11 cellular contexts compared by ENCODE assay signal in genomic region chr7:49774459-49775064, GRCh38. TPM values are rescaled to one million over a fixed set of nuclear protein-coding genes. Genes with fewer than 3 reads are reported as not detected.
DNase-seq lines count a peak whose midpoint lies in the region; ATAC-seq and TF ChIP-seq lines count a peak whose summit lies in the region.
"Had no signal": no experiment of that assay in that cellular context is flagged by ENCODE, and none has a peak within 500 bp of the region (broad histone marks: within the 10 kb centered on the region; RNA-seq: fewer than 3 reads in every experiment).

No MANE protein-coding gene starts in this region.

- intact Hi-C loops in spleen (cut with DNase I; ENCODE audit: low total_unique reads) = no loop called here

- TF ChIP-seq CTCF in HEK293 (tag by site-specific recombination; IDR thresholded peaks at IDR 0.05) (no peak), spleen (IDR thresholded peaks at IDR 0.05 in 8 of 11, conservative IDR thresholded peaks at IDR 0.05 in 3 of 11) (no peak)

- DNase-seq in cerebellum (ENCODE audit: low spot score) (peak; percentile 52), left kidney (ENCODE audit: low read depth, low spot score) (peak; percentile 55), spleen (peak; percentile 69), NCI-H446 treated with DMSO at 0.1 percent for 48 hours (lab: John Stamatoyannopoulos, UW) (no peak), HUDEP-2 (lab: John Stamatoyannopoulos, UW; ENCODE audit: unreplicated experiment in 76 of 76) (no peak)
- DNase-seq in activated CD8-positive, alpha-beta memory T cell treated with anti-CD3 and anti-CD28 coated beads, Interleukin-2, amount 50 U/mL, for 48 hours = no peak
- DNase-seq: amniotic stem cell had no signal

- H3K9me3 ChIP-seq in HEK293 (ENCODE audit: control insufficient read depth, insufficient read depth, low read depth, low read length) (no peaks in the 10 kb centered on the region), spleen (no peaks in the 10 kb centered on the region)

- H3K27ac ChIP-seq in HEK293 (ENCODE audit: extremely low read depth, low read depth, low read length) = no peak overlapping the region
- no peak overlapping the region for H3K27ac ChIP-seq in spleen

- H3K4me1 ChIP-seq in HEK293 (ENCODE audit: control insufficient read depth, insufficient read depth, low read length) = no peaks in the 10 kb centered on the region; the same call in 1 of the 2 replicates
- H3K4me1 ChIP-seq in spleen = peaks cover 0 to 34% (median 29%) of the 10 kb centered on the region in 6 donors

- TF ChIP-seq POLR2A in spleen (IDR thresholded peaks at IDR 0.05) = no peak

- H3K27me3 ChIP-seq in spleen (replicated peaks in 1 of 7) = peaks cover 4 to 85% (median 41%) of the 10 kb centered on the region in 7 donors

- H3K4me3 ChIP-seq in HEK293 (ENCODE audit: low read depth, low read length) (peak overlapping the region; percentile 42), spleen (peak overlapping the region in 7 of 8 donors; percentile 26 to 62 (median 35))

- 0 to 3% (median 2%) methylated on average over 34 to 36 of the region's 36 CpGs for WGBS in spleen, 5 donors

- no peak for ATAC-seq in GM21381 (IDR thresholded peaks at IDR 0.05; ENCODE audit: unreplicated experiment)
- ATAC-seq: Panc1 had no signal

- POLR2A ChIA-PET in HEK293 (lab: Yijun Ruan, JAX) = no interaction called here

- H3K36me3 ChIP-seq in HEK293 (ENCODE audit: control insufficient read depth in 2 of 2, insufficient read depth in 1 of 2, low read length in 2 of 2) = no peaks in the 10 kb centered on the region
- no peaks in the 10 kb centered on the region for H3K36me3 ChIP-seq in spleen

- CTCF ChIA-PET in HEK293 (lab: Yijun Ruan, JAX) = interaction anchor here (0.7 kb wide), 1 partner anchor 39 kb away, joined by 3 read pairs; no protein-coding TSS in a partner anchor

TF ChIP-seq in HEK293, 187 proteins besides CTCF, POLR2A, EP300 and RAD21:
- TF ChIP-seq ZNF121 (tag by site-specific recombination; IDR thresholded peaks at IDR 0.05) = no peak
- TF ChIP-seq ZNF560 (tag by site-specific recombination; IDR thresholded peaks at IDR 0.05; ENCODE audit: borderline replicate concordance) = no peak
- TF ChIP-seq ZNF704 (tag by site-specific recombination; IDR thresholded peaks at IDR 0.05) = no peak
- no peak for TF ChIP-seq ZNF341 (tag by site-specific recombination; IDR thresholded peaks at IDR 0.05; ENCODE audit: low read depth)
- TF ChIP-seq HOXA7 (CRISPR knock-in tag; IDR thresholded peaks at IDR 0.05; ENCODE audit: borderline replicate concordance) = no peak
- no peak for TF ChIP-seq ZNF184 (tag by site-specific recombination; IDR thresholded peaks at IDR 0.05)
- no peak for TF ChIP-seq ZBTB26 (tag by site-specific recombination; optimal IDR thresholded peaks at IDR 0.05)
- TF ChIP-seq ZNF354C (tag by site-specific recombination; IDR thresholded peaks at IDR 0.05; ENCODE audit: borderline replicate concordance, low read depth) = no peak
- no peak for TF ChIP-seq KLF10 (tag by site-specific recombination; IDR thresholded peaks at IDR 0.05)
- TF ChIP-seq ZNF292 (tag by site-specific recombination; IDR thresholded peaks at IDR 0.05; ENCODE audit: borderline replicate concordance, low read depth) = no peak
- no peak for TF ChIP-seq ZNF76 (tag by site-specific recombination; IDR thresholded peaks at IDR 0.05; ENCODE audit: borderline replicate concordance, low read depth)
- TF ChIP-seq ZFHX2 (tag by site-specific recombination; conservative IDR thresholded peaks at IDR 0.05) = no peak
- no peak for TF ChIP-seq REPIN1 (tag by site-specific recombination; IDR thresholded peaks at IDR 0.05; ENCODE audit: low read depth)
- no peak for TF ChIP-seq ZNF146 (tag by site-specific recombination; IDR thresholded peaks at IDR 0.05)
- no peak for TF ChIP-seq ZNF654 (tag by site-specific recombination; IDR thresholded peaks at IDR 0.05; ENCODE audit: low read depth)
- no peak for TF ChIP-seq ZNF830 (tag by site-specific recombination; IDR thresholded peaks at IDR 0.05; ENCODE audit: low read depth)

RNA-seq across cellular contexts. Expression of gene VWC2, which starts 1.1 kb away (rescaled TPM):
- total RNA-seq in cerebellum (5.1 TPM), spleen (under 1 TPM in 2 of 7 donors, not detected in 5; 0.07 to 0.11 TPM)
- polyA plus RNA-seq in spleen = under 1 TPM in 1 of 3 donors, not detected in 2; under 0.01 TPM
- total RNA-seq: LHCN-M2 had no signal

Comparison
In these comparisons a context has a peak if more than half of its experiments do, and no peak if none do; other contexts are left out.
1. DNase-seq: peak in cerebellum (single experiment), left kidney (single experiment) and spleen (single experiment); none in NCI-H446 treated with DMSO at 0.1 percent for 48 hours (single experiment), HUDEP-2 (0 of 76) and activated CD8-positive, alpha-beta memory T cell treated with anti-CD3 and anti-CD28 coated beads, Interleukin-2, amount 50 U/mL, for 48 hours (single experiment).